ENCODE assay signal across 31 cellular contexts in genomic region chr1:229065613-229066012, GRCh38.
"Had no signal": no experiment of that assay in that cellular context is flagged by ENCODE, and none has a peak within 500 bp of the region (broad histone marks: within the 10 kb centered on the region; RNA-seq: fewer than 3 reads in every experiment).

No MANE protein-coding gene starts in this region.

- H3K4me3 Mint-ChIP-seq: activated CD4-positive, alpha-beta memory T cell treated with anti-CD3 and anti-CD28 coated beads for 36 hours; activated naive CD4-positive, alpha-beta T cell treated with anti-CD3 and anti-CD28 coated beads, Interleukin-2, amount 10 ng/mL, durations not matched to agents 7 days and 5 days; activated naive CD8-positive, alpha-beta T cell; activated naive CD8-positive, alpha-beta T cell treated with anti-CD3 and anti-CD28 coated beads, Interleukin-2, amount 50 U/mL, for 24 hours; activated T-cell treated with anti-CD3 and anti-CD28 coated beads, Interleukin-2, amount 50 U/mL, for 4 hours; brain; T-helper 1 cell treated with Interleukin-12 subunit alpha and Interleukin-12 subunit beta and Interleukin-4 antibody, amounts not matched to agents 30 μg/mL and 1 μg/mL, for 36 hours; T-helper 2 cell treated with Interferon-gamma antibody and Interleukin-4, amounts not matched to agents 5 μg/mL and 100 μg/mL, for 36 hours; WTC11 had no signal

- H3K27me3 Mint-ChIP-seq: activated CD4-positive, alpha-beta memory T cell treated with anti-CD3 and anti-CD28 coated beads for 36 hours; activated naive CD8-positive, alpha-beta T cell; activated naive CD8-positive, alpha-beta T cell treated with anti-CD3 and anti-CD28 coated beads, Interleukin-2, amount 50 U/mL, for 24 hours had no signal

- H3K27ac ChIP-seq: SJCRH30, SK-N-MC had no signal

- H3K36me3 ChIP-seq: SJCRH30 had no signal

- H3K9me3 ChIP-seq: SJCRH30 had no signal

- H3K27ac Mint-ChIP-seq: activated CD4-positive, alpha-beta memory T cell treated with anti-CD3 and anti-CD28 coated beads for 36 hours; activated naive CD4-positive, alpha-beta T cell treated with anti-CD3 and anti-CD28 coated beads, Interleukin-2, amount 10 ng/mL, durations not matched to agents 7 days and 5 days; activated naive CD8-positive, alpha-beta T cell; activated naive CD8-positive, alpha-beta T cell treated with anti-CD3 and anti-CD28 coated beads, Interleukin-2, amount 50 U/mL, for 24 hours; brain; T-helper 1 cell treated with Interleukin-12 subunit alpha and Interleukin-12 subunit beta and Interleukin-4 antibody, amounts not matched to agents 30 μg/mL and 1 μg/mL, for 36 hours; T-helper 2 cell treated with Interferon-gamma antibody and Interleukin-4, amounts not matched to agents 5 μg/mL and 100 μg/mL, for 36 hours; WTC11 had no signal

- ATAC-seq: activated naive CD8-positive, alpha-beta T cell treated with anti-CD3 and anti-CD28 coated beads, Interleukin-2, amount 50 U/mL, for 24 hours; activated T-cell treated with anti-CD3 and anti-CD28 coated beads, Interleukin-2, amount 50 U/mL, for 4 hours; Panc1; WTC11 had no signal

- H3K36me3 Mint-ChIP-seq: activated CD4-positive, alpha-beta memory T cell treated with anti-CD3 and anti-CD28 coated beads for 36 hours; activated naive CD4-positive, alpha-beta T cell treated with anti-CD3 and anti-CD28 coated beads, Interleukin-2, amount 10 ng/mL, durations not matched to agents 7 days and 5 days; activated naive CD8-positive, alpha-beta T cell; brain; WTC11 had no signal

- H3K4me3 ChIP-seq: SJCRH30, SK-N-MC had no signal

- DNase-seq: activated CD4-positive, alpha-beta memory T cell treated with anti-CD3 and anti-CD28 coated beads for 36 hours; activated CD4-positive, alpha-beta T cell treated with anti-CD3 and anti-CD28 coated beads for 4 hours; activated CD4-positive, alpha-beta T cell treated with anti-CD3 and anti-CD28 coated beads, Interleukin-2, amount 50 U/mL, for 1 hour; activated CD4-positive, CD25-positive, alpha-beta regulatory T cell treated with anti-CD3 and anti-CD28 coated beads, Interleukin-2, amount 50 U/mL, for 72 hours; activated CD8-positive, alpha-beta memory T cell treated with anti-CD3 and anti-CD28 coated beads, Interleukin-2, amount 50 U/mL, for 4 hours; activated effector memory CD4-positive, alpha-beta T cell treated with Interleukin-2 at 50 U/mL for 16 hours; activated naive CD4-positive, alpha-beta T cell treated with anti-CD3 and anti-CD28 coated beads, Interleukin-2, amount 10 ng/mL, durations not matched to agents 7 days and 5 days; activated naive CD8-positive, alpha-beta T cell treated with anti-CD3 and anti-CD28 coated beads, Interleukin-2, amount 50 U/mL, for 24 hours; activated T-cell treated with anti-CD3 and anti-CD28 coated beads for 4 hours; activated T-cell treated with anti-CD3 and anti-CD28 coated beads, Interleukin-2, amount 50 U/mL, for 4 hours; anterior cingulate cortex; cerebellar nuclear complex; NCI-H1092 treated with DMSO at 0.1 percent for 48 hours; NCI-H1417; NCI-H146; NCI-H187; NCI-H2029 treated with DMSO at 0.1 percent for 48 hours; NCI-H2171 treated with DMSO at 0.1 percent for 48 hours; NCI-H2227 treated with DMSO at 0.1 percent for 48 hours; NCI-H446; NCI-H524; SHP77; SJCRH30 had no signal

- H3K9me3 Mint-ChIP-seq: activated CD4-positive, alpha-beta memory T cell treated with anti-CD3 and anti-CD28 coated beads for 36 hours; activated naive CD4-positive, alpha-beta T cell treated with anti-CD3 and anti-CD28 coated beads, Interleukin-2, amount 10 ng/mL, durations not matched to agents 7 days and 5 days; activated naive CD8-positive, alpha-beta T cell treated with anti-CD3 and anti-CD28 coated beads, Interleukin-2, amount 50 U/mL, for 24 hours; activated T-cell treated with anti-CD3 and anti-CD28 coated beads, Interleukin-2, amount 50 U/mL, for 4 hours; T-helper 1 cell treated with Interleukin-12 subunit alpha and Interleukin-12 subunit beta and Interleukin-4 antibody, amounts not matched to agents 30 μg/mL and 1 μg/mL, for 36 hours; T-helper 2 cell treated with Interferon-gamma antibody and Interleukin-4, amounts not matched to agents 5 μg/mL and 100 μg/mL, for 36 hours; WTC11 had no signal

- FAIRE-seq: bronchial epithelial cell had no signal
